ENCODE assay signal across 28 cellular contexts in genomic region chr14:38544766-38545165, GRCh38.
"Had no signal": no experiment of that assay in that cellular context is flagged by ENCODE, and none has a peak within 500 bp of the region (broad histone marks: within the 10 kb centered on the region; RNA-seq: fewer than 3 reads in every experiment).

No MANE protein-coding gene starts in this region.

- H3K4me1 ChIP-seq: adrenal gland, body of pancreas, breast epithelium, SJCRH30 had no signal

- H3K27me3 Mint-ChIP-seq: activated CD4-positive, alpha-beta T cell treated with anti-CD3 and anti-CD28 coated beads, Interleukin-2, amount 10 ng/mL, durations not matched to agents 7 days and 5 days; activated T-cell treated with anti-CD3 and anti-CD28 coated beads, Interleukin-2, amount 50 U/mL, for 24 hours had no signal

- DNase-seq: activated CD4-positive, alpha-beta T cell treated with anti-CD3 and anti-CD28 coated beads for 36 hours; activated CD4-positive, alpha-beta T cell treated with anti-CD3 and anti-CD28 coated beads, Interleukin-2, amount 10 ng/mL, durations not matched to agents 7 days and 5 days; activated CD4-positive, alpha-beta T cell treated with anti-CD3 and anti-CD28 coated beads, Interleukin-2, amount 50 U/mL, for 48 hours; activated CD8-positive, alpha-beta T cell treated with anti-CD3 and anti-CD28 coated beads, Interleukin-2, amount 10 ng/mL, durations not matched to agents 7 days and 5 days; activated gamma-delta T cell; activated naive CD4-positive, alpha-beta T cell treated with Interleukin-2 at 50 U/mL for 16 hours; activated T-cell treated with anti-CD3 and anti-CD28 coated beads, Interleukin-2, amount 50 U/mL, for 24 hours; adrenal gland; body of pancreas; Karpas-422; KBM-7; NCI-H1105; NCI-H1417 treated with DMSO at 0.1 percent for 48 hours; NCI-H187 treated with DMSO at 0.1 percent for 48 hours; NCI-H2081 treated with DMSO at 0.1 percent for 48 hours; NCI-H2171; NCI-H226; NCI-H446 treated with DMSO at 0.1 percent for 48 hours; NCI-H524; SHP77; SJCRH30; T1000 had no signal

- H3K27ac Mint-ChIP-seq: activated CD4-positive, alpha-beta T cell treated with anti-CD3 and anti-CD28 coated beads for 36 hours; activated CD4-positive, alpha-beta T cell treated with anti-CD3 and anti-CD28 coated beads, Interleukin-2, amount 10 ng/mL, durations not matched to agents 7 days and 5 days; activated CD8-positive, alpha-beta T cell treated with anti-CD3 and anti-CD28 coated beads, Interleukin-2, amount 10 ng/mL, durations not matched to agents 7 days and 5 days; activated naive CD4-positive, alpha-beta T cell treated with anti-CD3 and anti-CD28 coated beads, Interleukin-2, amount 50 U/mL, for 24 hours; activated T-cell treated with anti-CD3 and anti-CD28 coated beads, Interleukin-2, amount 50 U/mL, for 24 hours; activated T-helper 2 cell treated with anti-CD3 and anti-CD28 coated beads, Interferon-gamma antibody, Interleukin-2, Interleukin-4, amounts not matched to agents 10 μg/mL and 5 μg/mL and 100 μg/mL, durations not matched to agents 14 hours and 24 hours and 36 hours had no signal

- H3K4me3 ChIP-seq: adrenal gland, body of pancreas, breast epithelium, SJCRH30, SK-N-MC had no signal

- H3K27ac ChIP-seq: adrenal gland, body of pancreas, breast epithelium, SJCRH30, SK-N-MC had no signal

- H3K36me3 Mint-ChIP-seq: activated naive CD4-positive, alpha-beta T cell treated with anti-CD3 and anti-CD28 coated beads, Interleukin-2, amount 50 U/mL, for 24 hours had no signal

- ATAC-seq: activated CD4-positive, alpha-beta T cell treated with anti-CD3 and anti-CD28 coated beads for 36 hours; activated CD4-positive, CD25-positive, alpha-beta regulatory T cell treated with anti-CD3 and anti-CD28 coated beads, Interleukin-2, amount 50 U/mL, for 24 hours; activated CD8-positive, alpha-beta T cell treated with anti-CD3 and anti-CD28 coated beads, Interleukin-2, amount 10 ng/mL, durations not matched to agents 7 days and 5 days; body of pancreas; Panc1 had no signal

- H3K9me3 Mint-ChIP-seq: activated naive CD4-positive, alpha-beta T cell treated with anti-CD3 and anti-CD28 coated beads, Interleukin-2, amount 50 U/mL, for 24 hours; activated T-cell treated with anti-CD3 and anti-CD28 coated beads, Interleukin-2, amount 50 U/mL, for 24 hours; activated T-helper 2 cell treated with anti-CD3 and anti-CD28 coated beads, Interferon-gamma antibody, Interleukin-2, Interleukin-4, amounts not matched to agents 10 μg/mL and 5 μg/mL and 100 μg/mL, durations not matched to agents 14 hours and 24 hours and 36 hours had no signal

- H3K4me3 Mint-ChIP-seq: activated CD4-positive, alpha-beta T cell treated with anti-CD3 and anti-CD28 coated beads for 36 hours; activated CD4-positive, alpha-beta T cell treated with anti-CD3 and anti-CD28 coated beads, Interleukin-2, amount 10 ng/mL, durations not matched to agents 7 days and 5 days; activated CD8-positive, alpha-beta T cell treated with anti-CD3 and anti-CD28 coated beads, Interleukin-2, amount 10 ng/mL, durations not matched to agents 7 days and 5 days; activated naive CD4-positive, alpha-beta T cell treated with anti-CD3 and anti-CD28 coated beads, Interleukin-2, amount 50 U/mL, for 24 hours; activated T-cell treated with anti-CD3 and anti-CD28 coated beads, Interleukin-2, amount 50 U/mL, for 24 hours had no signal

- H3K4me1 Mint-ChIP-seq: activated CD4-positive, alpha-beta T cell treated with anti-CD3 and anti-CD28 coated beads for 36 hours; activated CD4-positive, alpha-beta T cell treated with anti-CD3 and anti-CD28 coated beads, Interleukin-2, amount 10 ng/mL, durations not matched to agents 7 days and 5 days; activated naive CD4-positive, alpha-beta T cell treated with anti-CD3 and anti-CD28 coated beads, Interleukin-2, amount 50 U/mL, for 24 hours had no signal

- H3K36me3 ChIP-seq: adrenal gland, breast epithelium, SJCRH30 had no signal

- H3K27me3 ChIP-seq: adrenal gland, body of pancreas, breast epithelium, SJCRH30 had no signal
